20 cellular contexts compared by ENCODE assay signal in genomic region chr12:81819991-81820633, GRCh38.
DNase-seq lines count a peak whose midpoint lies in the region; ATAC-seq and TF ChIP-seq lines count a peak whose summit lies in the region.
"Had no signal": no experiment of that assay in that cellular context is flagged by ENCODE, and none has a peak within 500 bp of the region (broad histone marks: within the 10 kb centered on the region; RNA-seq: fewer than 3 reads in every experiment).

No MANE protein-coding gene starts in this region.

- H4K91ac ChIP-seq in mesenchymal stem cell (ENCODE audit: low read length) = no peak overlapping the region

- no peak overlapping the region for H2AFZ ChIP-seq in mesenchymal stem cell (ENCODE audit: low read depth, low read length)

- H2BK12ac ChIP-seq in mesenchymal stem cell (ENCODE audit: low read length in 2 of 2) = no peak overlapping the region

- no peaks in the 10 kb centered on the region for H3K79me1 ChIP-seq in mesenchymal stem cell (replicated peaks; ENCODE audit: low read length, poor library complexity, severe bottlenecking)

- H3K27me3 ChIP-seq in mesenchymal stem cell (ENCODE audit: control insufficient read depth in 1 of 2, insufficient read depth in 1 of 2, low read length in 2 of 2) = no peaks in the 10 kb centered on the region
- H3K27me3 ChIP-seq: testis had no signal

- no peaks in the 10 kb centered on the region for H3K36me3 ChIP-seq in mesenchymal stem cell (ENCODE audit: control insufficient read depth in 1 of 2, insufficient read depth in 2 of 2, low read depth in 1 of 2, low read length in 2 of 2)

- no peak overlapping the region for H3K27ac ChIP-seq in mesenchymal stem cell (ENCODE audit: low read length, poor library complexity, severe bottlenecking)
- H3K27ac ChIP-seq in RWPE1 = no peak overlapping the region
- H3K27ac ChIP-seq: psoas muscle, testis had no signal

- ATAC-seq in GM18858 (IDR thresholded peaks at IDR 0.05; ENCODE audit: unreplicated experiment) = no peak
- ATAC-seq: psoas muscle, T-cell had no signal

- H2BK5ac ChIP-seq in mesenchymal stem cell (ENCODE audit: low read depth, low read length, poor library complexity, severe bottlenecking) = no peak overlapping the region

- no peak overlapping the region for H2BK120ac ChIP-seq in mesenchymal stem cell (ENCODE audit: low read depth, low read length)

- no peak overlapping the region for H3K14ac ChIP-seq in mesenchymal stem cell (ENCODE audit: low read length in 2 of 2)

- no peak overlapping the region for H3K4me2 ChIP-seq in mesenchymal stem cell (ENCODE audit: low read length, poor library complexity, severe bottlenecking)

- no peak overlapping the region for H4K8ac ChIP-seq in mesenchymal stem cell (ENCODE audit: low read length)

- POLR2A ChIA-PET in RWPE1 (lab: Yijun Ruan, JAX; ENCODE audit: low non-redundant PET) = no interaction called here

- H3K4me3 ChIP-seq in AG10803 (ENCODE audit: low read length) = no peak overlapping the region
- H3K4me3 ChIP-seq in astrocyte of the spinal cord (ENCODE audit: low read depth, low read length) = no peak overlapping the region
- no peak overlapping the region for H3K4me3 ChIP-seq in mesenchymal stem cell (ENCODE audit: insufficient read depth in 1 of 2, low read depth in 1 of 2, low read length in 2 of 2)
- H3K4me3 ChIP-seq: psoas muscle, testis had no signal

- CTCF ChIA-PET in RWPE1 (lab: Yijun Ruan, JAX) = interaction anchor here (0.7 kb wide), 1 partner anchor 220 kb away, joined by 4 read pairs; no protein-coding TSS in a partner anchor

- H3K18ac ChIP-seq in mesenchymal stem cell (ENCODE audit: low read depth in 1 of 2, low read length in 2 of 2) = no peak overlapping the region

- H3K23ac ChIP-seq in mesenchymal stem cell (ENCODE audit: low read length in 2 of 2) = no peak overlapping the region

- no peak overlapping the region for H3K4ac ChIP-seq in mesenchymal stem cell (ENCODE audit: low read depth in 1 of 2, low read length in 2 of 2)

- no peaks in the 10 kb centered on the region for H3K9me3 ChIP-seq in mesenchymal stem cell (ENCODE audit: control insufficient read depth, low read length)
- H3K9me3 ChIP-seq: psoas muscle, testis had no signal

- H3K9ac ChIP-seq in mesenchymal stem cell (ENCODE audit: low read length) = no peak overlapping the region

- DNase-seq in AG10803 (ENCODE audit: low read depth) = peak; percentile 15
- DNase-seq in HT1080 (ENCODE audit: low read depth) = peak; percentile 81
- DNase-seq in astrocyte of the spinal cord (ENCODE audit: low read depth, low spot score) = peak; percentile 81
- peak; percentile 51 for DNase-seq in mesenchymal stem cell
- DNase-seq in activated effector memory CD4-positive, alpha-beta T cell treated with anti-CD3 and anti-CD28 coated beads, Interleukin-2, amount 50 U/mL, for 16 hours = no peak
- DNase-seq in T-helper 9 cell = no peak
- DNase-seq in RWPE1 (ENCODE audit: low spot score) = no peak
- DNase-seq: activated CD4-positive, alpha-beta T cell treated with anti-CD3 and anti-CD28 coated beads, Interleukin-2, amount 50 U/mL, for 4 hours; activated naive CD4-positive, alpha-beta T cell treated with anti-CD3 and anti-CD28 coated beads, Interleukin-2, amount 10 ng/mL, durations not matched to agents 7 days and 5 days; AML-193; dermis blood vessel endothelial cell; EL; Karpas-422; NCI-H2107; NCI-H524; psoas muscle; stimulated activated CD4-positive, alpha-beta T cell treated with anti-CD3 and anti-CD28 coated beads, Interleukin-12 subunit alpha, Interleukin-12 subunit beta, amount 100 ng/mL, for 4 hours; T-cell; testis had no signal

- no peak overlapping the region for H2AK5ac ChIP-seq in mesenchymal stem cell (ENCODE audit: low read length, severe bottlenecking)

- no peak overlapping the region for H2BK15ac ChIP-seq in mesenchymal stem cell (ENCODE audit: low read depth, poor library complexity, severe bottlenecking)

- H3K4me1 ChIP-seq in mesenchymal stem cell (ENCODE audit: control insufficient read depth, insufficient read depth, low read depth, low read length) = no peaks in the 10 kb centered on the region
- H3K4me1 ChIP-seq: psoas muscle, testis had no signal

- in situ Hi-C loops in astrocyte of the spinal cord (cut with HindIII; ENCODE audit: low sequenced_read_pairs) = no loop called here

- TF ChIP-seq CTCF in AG10803 (conservative IDR thresholded peaks at IDR 0.05; ENCODE audit: low read length) = no peak
- no peak for TF ChIP-seq CTCF in astrocyte of the spinal cord (IDR thresholded peaks at IDR 0.05; ENCODE audit: low read depth, low read length)
- no peak for TF ChIP-seq CTCF in RWPE1 (conservative IDR thresholded peaks at IDR 0.05; ENCODE audit: low read depth)

Comparison
In these comparisons a context has a peak if more than half of its experiments do, and no peak if none do; other contexts are left out.
1. DNase-seq: peak in AG10803 (single experiment), HT1080 (single experiment), astrocyte of the spinal cord (single experiment) and mesenchymal stem cell (single experiment); none in activated effector memory CD4-positive, alpha-beta T cell treated with anti-CD3 and anti-CD28 coated beads, Interleukin-2, amount 50 U/mL, for 16 hours (single experiment), T-helper 9 cell (single experiment) and RWPE1 (single experiment).